29 cellular contexts compared by ENCODE assay signal in the genomic region with DNA sequence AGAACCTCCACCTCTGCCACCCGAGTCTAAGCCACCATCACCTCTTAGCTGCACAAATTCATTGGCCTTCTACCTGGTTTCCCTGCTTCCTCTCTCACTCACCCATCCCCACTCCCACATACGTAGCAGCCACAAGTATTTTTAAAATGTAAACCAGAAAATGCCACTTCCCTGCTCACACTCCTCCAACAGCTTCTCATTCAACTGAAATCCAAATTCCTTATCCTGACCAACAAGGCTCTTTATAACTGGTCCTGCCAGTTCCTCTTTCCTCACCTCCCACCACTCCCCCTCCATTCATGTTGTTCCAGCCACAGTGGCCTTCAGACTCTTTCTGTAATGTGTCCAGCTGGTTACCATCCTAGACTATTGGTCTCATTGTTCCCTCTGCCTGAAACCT. TPM values are rescaled to one million over a fixed set of nuclear protein-coding genes. Genes with fewer than 3 reads are reported as not detected.
"Had no signal": no experiment of that assay in that cellular context is flagged by ENCODE, and none has a peak within 500 bp of the region (broad histone marks: within the 10 kb centered on the region; RNA-seq: fewer than 3 reads in every experiment).

No MANE protein-coding gene starts in this region.

- H3K27ac ChIP-seq: gastrocnemius medialis, pancreas, prostate gland, stomach, thyroid gland had no signal

- H3K4me1 ChIP-seq: gastrocnemius medialis, pancreas, prostate gland had no signal

- ATAC-seq: activated CD8-positive, alpha-beta T cell treated with anti-CD3 and anti-CD28 coated beads for 36 hours; activated naive CD4-positive, alpha-beta T cell treated with anti-CD3 and anti-CD28 coated beads, Interleukin-2, amount 50 U/mL, for 72 hours; activated T-cell treated with anti-CD3 and anti-CD28 coated beads, Interleukin-2, amount 50 U/mL, for 4 hours; activated T-helper 17 cell treated with anti-CD3 and anti-CD28 coated beads, Interleukin-2, amount 50 U/mL, for 72 hours; gastrocnemius medialis; left ventricle myocardium superior; naive thymus-derived CD4-positive, alpha-beta T cell; pancreas; sciatic nerve; stimulated activated memory B cell treated with anti-CD40 and anti-IgM and Interleukin-4, amounts not matched to agents 10 μg/mL and 1 μg/mL and 100 μg/mL, for 72 hours; T-helper 17 cell; WTC11 had no signal

- DNase-seq: activated CD4-positive, alpha-beta T cell treated with anti-CD3 and anti-CD28 coated beads, Interleukin-2, amount 50 U/mL, for 1 hour; activated CD8-positive, alpha-beta T cell treated with anti-CD3 and anti-CD28 coated beads for 36 hours; activated gamma-delta T cell treated with Interleukin-2 at 50 U/mL for 16 hours; activated T-cell treated with anti-CD3 and anti-CD28 coated beads, Interleukin-2, amount 50 U/mL, for 4 hours; aorta; central memory CD4-positive, alpha-beta T cell; gastrocnemius medialis; glutamatergic neuron; left ventricle myocardium superior; midbrain; naive thymus-derived CD4-positive, alpha-beta T cell; nucleus accumbens; pancreas; retina; small intestine; stimulated activated CD4-positive, alpha-beta T cell treated with anti-CD3 and anti-CD28 coated beads, Interleukin-1b, Interleukin-23, amount 100 ng/mL, for 48 hours; stimulated activated CD4-positive, alpha-beta T cell treated with anti-CD3 and anti-CD28 coated beads, Interleukin-4, amount 100 ng/mL, for 4 hours; stimulated activated CD8-positive, alpha-beta memory T cell treated with anti-CD3 and anti-CD28 coated beads, Interleukin-4, amount 100 ng/mL, for 48 hours; stomach; SW 1271; T-helper 17 cell; T1000; thyroid gland had no signal

- H3K36me3 ChIP-seq: gastrocnemius medialis, pancreas, prostate gland, stomach, thyroid gland had no signal

- H3K9me3 ChIP-seq: gastrocnemius medialis, pancreas, prostate gland, stomach, thyroid gland had no signal

- H3K4me3 ChIP-seq: gastrocnemius medialis, pancreas, prostate gland, stomach, thyroid gland had no signal

- H3K27me3 ChIP-seq: gastrocnemius medialis, pancreas, thyroid gland had no signal

RNA-seq across cellular contexts. Expression of gene PALM2AKAP2, which starts 25.0 kb away (rescaled TPM):
- total RNA-seq: activated CD8-positive, alpha-beta T cell treated with anti-CD3 and anti-CD28 coated beads for 36 hours; naive thymus-derived CD4-positive, alpha-beta T cell; T-helper 17 cell had no signal
- polyA plus RNA-seq: naive thymus-derived CD4-positive, alpha-beta T cell had no signal
